In genomic region chr15:31341501-31342195, GRCh38 we compare ENCODE assay signal across 11 cellular contexts. TPM values are rescaled to one million over a fixed set of nuclear protein-coding genes. Genes with fewer than 3 reads are reported as not detected.
A peak's percentile ranks its signal among the peaks of the same experiment; 100 is the strongest.
DNase-seq lines count a peak whose midpoint lies in the region; ATAC-seq lines count a peak whose summit lies in the region.
"Had no signal": no experiment of that assay in that cellular context is flagged by ENCODE, and none has a peak within 500 bp of the region (broad histone marks: within the 10 kb centered on the region; RNA-seq: fewer than 3 reads in every experiment).

No MANE protein-coding gene starts in this region.

- peaks cover 100% of the 10 kb centered on the region for H3K4me1 ChIP-seq in BLaER1
- H3K4me1 ChIP-seq in mesenchymal stem cell (ENCODE audit: control insufficient read depth, insufficient read depth, low read depth, low read length) = peaks cover 22% of the 10 kb centered on the region

- in situ Hi-C loops in G401 (cut with HindIII; ENCODE audit: low sequenced_read_pairs) = no loop called here

- H3K9me3 ChIP-seq in BLaER1 = no peaks in the 10 kb centered on the region
- H3K9me3 ChIP-seq in mesenchymal stem cell (ENCODE audit: control insufficient read depth, low read length) = no peaks in the 10 kb centered on the region
- H3K9me3 ChIP-seq: SK-N-SH, testis had no signal

- peaks cover 100% of the 10 kb centered on the region for H4K20me1 ChIP-seq in BLaER1

- H3K18ac ChIP-seq in mesenchymal stem cell (ENCODE audit: low read depth in 1 of 2, low read length in 2 of 2) = peak overlapping the region in 1 of 2 experiments; percentile 6

- peak overlapping the region in 1 of 2 experiments; percentile 15 for H2BK12ac ChIP-seq in mesenchymal stem cell (ENCODE audit: low read length in 2 of 2)

- peak overlapping the region; percentile 99 for H3K27ac Mint-ChIP-seq in activated naive CD8-positive, alpha-beta T cell
- peak overlapping the region; percentile 36 to 93 (median 84) for H3K27ac Mint-ChIP-seq in naive B cell

- H2BK120ac ChIP-seq in mesenchymal stem cell (ENCODE audit: low read depth, low read length) = no peak overlapping the region

- H4K8ac ChIP-seq in mesenchymal stem cell (ENCODE audit: low read length) = no peak overlapping the region

- no peak for ATAC-seq in naive B cell (ENCODE audit: low read depth in 2 of 2)

- no peak overlapping the region for H2AFZ ChIP-seq in mesenchymal stem cell (ENCODE audit: low read depth, low read length)

- H2BK15ac ChIP-seq in mesenchymal stem cell (ENCODE audit: low read depth, poor library complexity, severe bottlenecking) = no peak overlapping the region

- no peak overlapping the region for H3K4ac ChIP-seq in mesenchymal stem cell (ENCODE audit: low read depth in 1 of 2, low read length in 2 of 2)

- H3K27ac ChIP-seq in BLaER1 (peak overlapping the region; percentile 76; the same call in 1 of the 2 replicates), mesenchymal stem cell (ENCODE audit: low read length, poor library complexity, severe bottlenecking) (no peak overlapping the region)

- WGBS in mesenchymal stem cell = 98% methylated on average over 4 of the region's 4 CpGs

- no peaks in the 10 kb centered on the region for H3K9me3 Mint-ChIP-seq in activated naive CD8-positive, alpha-beta T cell (ENCODE audit: low read depth)
- H3K9me3 Mint-ChIP-seq in naive B cell = no peaks in the 10 kb centered on the region

- DNase-seq in G401 (ENCODE audit: low spot score) (peak; percentile 35), naive B cell (no peak), NCI-H524 (lab: John Stamatoyannopoulos, UW) (no peak), mesenchymal stem cell (no peak), superior temporal gyrus (ENCODE audit: extremely low spot score) (no peak), amygdala (lab: John Stamatoyannopoulos, UW) (no peak)
- DNase-seq: NCI-H2107, SK-N-SH, testis had no signal

- peaks cover 96% of the 10 kb centered on the region for H3K4me1 Mint-ChIP-seq in activated naive CD8-positive, alpha-beta T cell (ENCODE audit: low read depth)
- H3K4me1 Mint-ChIP-seq in naive B cell = peaks cover 86 to 100% (median 100%) of the 10 kb centered on the region in 3 donors

- H3K4me3 ChIP-seq in BLaER1 (no peak overlapping the region), mesenchymal stem cell (ENCODE audit: insufficient read depth in 1 of 2, low read depth in 1 of 2, low read length in 2 of 2) (no peak overlapping the region)
- H3K4me3 ChIP-seq: testis had no signal

- no peaks in the 10 kb centered on the region for H3K27me3 ChIP-seq in BLaER1
- H3K27me3 ChIP-seq in mesenchymal stem cell (ENCODE audit: control insufficient read depth in 1 of 2, insufficient read depth in 1 of 2, low read length in 2 of 2) = no peaks in the 10 kb centered on the region
- H3K27me3 ChIP-seq: testis had no signal

- H3K79me1 ChIP-seq in mesenchymal stem cell (replicated peaks; ENCODE audit: low read length, poor library complexity, severe bottlenecking) = peaks cover 70% of the 10 kb centered on the region

- H3K36me3 ChIP-seq in BLaER1 (peaks cover 6% of the 10 kb centered on the region), mesenchymal stem cell (ENCODE audit: control insufficient read depth in 1 of 2, insufficient read depth in 2 of 2, low read depth in 1 of 2, low read length in 2 of 2) (peaks cover 0 to 11% of the 10 kb centered on the region in 2 experiments)

- H3K4me3 Mint-ChIP-seq in activated naive CD8-positive, alpha-beta T cell = peak overlapping the region; percentile 46
- H3K4me3 Mint-ChIP-seq in naive B cell = peak overlapping the region in 7 of 8 donors; percentile 56 to 88 (median 75)

- H2AK5ac ChIP-seq in mesenchymal stem cell (ENCODE audit: low read length, severe bottlenecking) = no peak overlapping the region

- H3K27me3 Mint-ChIP-seq in activated naive CD8-positive, alpha-beta T cell = no peaks in the 10 kb centered on the region
- no peaks in the 10 kb centered on the region for H3K27me3 Mint-ChIP-seq in naive B cell

- no peak overlapping the region for H3K14ac ChIP-seq in mesenchymal stem cell (ENCODE audit: low read length in 2 of 2)

- H3K4me2 ChIP-seq in BLaER1 = peak overlapping the region; percentile 93
- H3K4me2 ChIP-seq in mesenchymal stem cell (ENCODE audit: low read length, poor library complexity, severe bottlenecking) = no peak overlapping the region
- H3K4me2 ChIP-seq: SK-N-SH had no signal

- H4K91ac ChIP-seq in mesenchymal stem cell (ENCODE audit: low read length) = no peak overlapping the region

- no peak overlapping the region for H3K23ac ChIP-seq in mesenchymal stem cell (ENCODE audit: low read length in 2 of 2)

- H3K9ac ChIP-seq in BLaER1 = peak overlapping the region; percentile 57
- no peak overlapping the region for H3K9ac ChIP-seq in mesenchymal stem cell (ENCODE audit: low read length)
- H3K9ac ChIP-seq: SK-N-SH had no signal

- H3K36me3 Mint-ChIP-seq in activated naive CD8-positive, alpha-beta T cell = no peaks in the 10 kb centered on the region
- H3K36me3 Mint-ChIP-seq in naive B cell = no peaks in the 10 kb centered on the region

- H2BK5ac ChIP-seq in mesenchymal stem cell (ENCODE audit: low read depth, low read length, poor library complexity, severe bottlenecking) = no peak overlapping the region

RNA-seq across cellular contexts. Expression of gene KLF13, which starts 15.0 kb away (rescaled TPM):
- 7.6 and 14.2 TPM in 2 replicates for total RNA-seq in G401 (2014; rRNA removed; shearing (Covaris generic))
- polyA plus RNA-seq in naive B cell (ENCODE audit: low read depth in 6 of 6) = 10 to 100 TPM; 16.6 to 58.8 (median 40.0) TPM
- polyA plus RNA-seq in mesenchymal stem cell (2013, experiment 1 of 2) = 93.2 TPM
- 91.8 TPM for polyA plus RNA-seq in mesenchymal stem cell (2013, experiment 2 of 2)
